In genomic region chr18:55589625-55590291, GRCh38 we compare ENCODE assay signal across 1 cellular context.
TF ChIP-seq lines count a peak whose summit lies in the region.

No MANE protein-coding gene starts in this region.

TF ChIP-seq in K562, 482 proteins besides CTCF, POLR2A, EP300 and RAD21 (continued from another document and continues in another):
- TF ChIP-seq ZNF592 (IDR thresholded peaks at IDR 0.05): peak; percentile 76
- no peak for TF ChIP-seq ZNF197 (CRISPR knock-in tag; IDR thresholded peaks at IDR 0.05; ENCODE audit: low read depth)
- no peak for TF ChIP-seq TFAM (CRISPR knock-in tag; conservative IDR thresholded peaks at IDR 0.05)
- TF ChIP-seq PML (IDR thresholded peaks at IDR 0.05; ENCODE audit: low read length): peak; percentile 58; the same call in 1 of the 2 replicates
- TF ChIP-seq RBFOX2 (IDR thresholded peaks at IDR 0.05; ENCODE audit: low read depth, low read length): peak; percentile 89
- peak; percentile 80 for TF ChIP-seq NFRKB (IDR thresholded peaks at IDR 0.05; ENCODE audit: low read depth)
- TF ChIP-seq LARP7 (IDR thresholded peaks at IDR 0.05): no peak
- TF ChIP-seq BCLAF1 (IDR thresholded peaks at IDR 0.05; ENCODE audit: borderline replicate concordance in 1 of 2, control insufficient read depth in 1 of 2, low read depth in 2 of 2, low read length in 1 of 2): no peak
- TF ChIP-seq PBX2 (CRISPR knock-in tag; IDR thresholded peaks at IDR 0.05; ENCODE audit: low read depth): no peak
- TF ChIP-seq PBX2 (tag; conservative IDR thresholded peaks at IDR 0.05; ENCODE audit: low read depth): no peak
- TF ChIP-seq HMBOX1 (IDR thresholded peaks at IDR 0.05): no peak
- peak; percentile 93 for TF ChIP-seq TARDBP (IDR thresholded peaks at IDR 0.05)
- TF ChIP-seq MGA (IDR thresholded peaks at IDR 0.05): peak; percentile 81
- TF ChIP-seq SP1 (CRISPR knock-in tag; IDR thresholded peaks at IDR 0.05): peak; percentile 78
- no peak for TF ChIP-seq HDGF (IDR thresholded peaks at IDR 0.05)
- TF ChIP-seq RBM34 (IDR thresholded peaks at IDR 0.05; ENCODE audit: borderline replicate concordance, insufficient read depth, low read length): no peak
- TF ChIP-seq TCF3 (CRISPR knock-in tag; IDR thresholded peaks at IDR 0.05): no peak
- peak; percentile 99 for TF ChIP-seq EGR1 (conservative IDR thresholded peaks at IDR 0.05)
- no peak for TF ChIP-seq ZNF431 (CRISPR knock-in tag; IDR thresholded peaks at IDR 0.05)
- TF ChIP-seq NR1H2 (CRISPR knock-in tag; IDR thresholded peaks at IDR 0.05): no peak
- TF ChIP-seq BMI1 (IDR thresholded peaks at IDR 0.05; ENCODE audit: low read length): no peak
- no peak for TF ChIP-seq SNRNP70 (optimal IDR thresholded peaks at IDR 0.05; ENCODE audit: low read depth, low read length)
- no peak for TF ChIP-seq STAT6 (CRISPR knock-in tag; IDR thresholded peaks at IDR 0.05)
- no peak for TF ChIP-seq TAF15 (IDR thresholded peaks at IDR 0.05; ENCODE audit: low read depth, low read length)
- TF ChIP-seq L3MBTL2 (IDR thresholded peaks at IDR 0.05): peak; percentile 94
- TF ChIP-seq HNRNPUL1 (IDR thresholded peaks at IDR 0.05; ENCODE audit: low read length): no peak
- TF ChIP-seq GABPB2 (CRISPR knock-in tag; conservative IDR thresholded peaks at IDR 0.05): no peak
- TF ChIP-seq ADNP (tag; IDR thresholded peaks at IDR 0.05): no peak
- TF ChIP-seq DIDO1 (tag; IDR thresholded peaks at IDR 0.05; ENCODE audit: low read depth): 0 out of 2 replicates have a peak, but pooled peaks have one; percentile 32
- peak; percentile 77; the same call in 1 of the 2 replicates for TF ChIP-seq TFAP4 (CRISPR knock-in tag; IDR thresholded peaks at IDR 0.05; ENCODE audit: borderline replicate concordance)
- peak; percentile 57; the same call in 1 of the 2 replicates for TF ChIP-seq ATF7 (IDR thresholded peaks at IDR 0.05)
